Comparison of ENCODE assay signal across 9 cellular contexts in the genomic region with DNA sequence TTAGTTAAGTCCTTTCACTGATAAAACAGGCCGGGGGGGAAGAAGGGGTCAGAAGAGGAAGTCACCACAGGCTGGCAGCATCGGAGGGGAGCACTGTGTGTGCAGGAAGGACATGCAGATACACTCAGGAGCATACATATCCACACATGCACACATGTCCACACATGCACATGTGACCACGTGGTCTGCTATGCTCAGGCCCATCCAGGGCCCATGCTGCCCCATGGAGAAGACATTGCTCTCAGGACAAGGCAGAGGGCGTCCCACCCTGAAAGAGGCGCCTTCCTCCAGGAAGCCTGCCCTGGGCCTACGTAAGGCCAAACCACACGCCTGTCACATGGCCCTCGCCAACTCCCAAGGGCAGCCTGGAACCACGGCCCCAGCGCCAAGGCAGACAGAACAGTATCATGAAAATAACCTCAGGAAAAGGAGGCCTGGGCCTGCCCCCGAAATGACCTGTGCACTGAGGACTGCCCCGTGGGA. TPM values are rescaled to one million over a fixed set of nuclear protein-coding genes. Genes with fewer than 3 reads are reported as not detected.
DNase-seq lines count a peak whose midpoint lies in the region; ATAC-seq and TF ChIP-seq lines count a peak whose summit lies in the region.
"Had no signal": no experiment of that assay in that cellular context is flagged by ENCODE, and none has a peak within 500 bp of the region (broad histone marks: within the 10 kb centered on the region; RNA-seq: fewer than 3 reads in every experiment).

No MANE protein-coding gene starts in this region.

- H3K4me1 ChIP-seq in thoracic aorta (ENCODE audit: control insufficient read depth in 1 of 2, low read depth in 2 of 2): peaks cover 74 to 100% of the 10 kb centered on the region in 2 donors

- peaks cover 79% of the 10 kb centered on the region for H3K36me3 Mint-ChIP-seq in activated naive CD8-positive, alpha-beta T cell treated with anti-CD3 and anti-CD28 coated beads, Interleukin-2, amount 50 U/mL, for 24 hours (ENCODE audit: low read depth)

- H3K27me3 ChIP-seq in layer of hippocampus (ENCODE audit: control insufficient read depth, insufficient read depth, low read length) (no peaks in the 10 kb centered on the region), thoracic aorta (replicated peaks; ENCODE audit: insufficient read depth) (no peaks in the 10 kb centered on the region)

- no peaks in the 10 kb centered on the region for H3K27me3 Mint-ChIP-seq in activated naive CD8-positive, alpha-beta T cell treated with anti-CD3 and anti-CD28 coated beads, Interleukin-2, amount 50 U/mL, for 24 hours

- peak; percentile 24 for DNase-seq in activated CD4-positive, alpha-beta T cell treated with anti-CD3 and anti-CD28 coated beads for 48 hours
- no peak for DNase-seq in activated CD4-positive, alpha-beta T cell treated with anti-CD3 and anti-CD28 coated beads, Interleukin-2, amount 50 U/mL, for 4 hours
- DNase-seq in activated naive CD8-positive, alpha-beta T cell treated with anti-CD3 and anti-CD28 coated beads, Interleukin-2, amount 50 U/mL, for 24 hours: peak; percentile 46
- no peak for DNase-seq in thoracic aorta (ENCODE audit: low spot score)
- DNase-seq: stimulated activated CD4-positive, alpha-beta T cell treated with anti-CD3 and anti-CD28 coated beads, Interleukin-4, amount 100 ng/mL, for 4 hours had no signal

- H3K4me1 Mint-ChIP-seq in activated naive CD8-positive, alpha-beta T cell treated with anti-CD3 and anti-CD28 coated beads, Interleukin-2, amount 50 U/mL, for 24 hours: peaks cover 99% of the 10 kb centered on the region

- no peak for ATAC-seq in activated naive CD8-positive, alpha-beta T cell treated with anti-CD3 and anti-CD28 coated beads, Interleukin-2, amount 50 U/mL, for 24 hours
- ATAC-seq in thoracic aorta (ENCODE audit: insufficient number of reproducible peaks, low FRiP score, low read depth) (no peak), HG02970 (IDR thresholded peaks at IDR 0.05; ENCODE audit: low FRiP score, unreplicated experiment) (no peak), HG03139 (IDR thresholded peaks at IDR 0.05; ENCODE audit: unreplicated experiment) (no peak), HG03432 (IDR thresholded peaks at IDR 0.05; ENCODE audit: unreplicated experiment) (no peak)

- H3K4me3 Mint-ChIP-seq in activated naive CD8-positive, alpha-beta T cell treated with anti-CD3 and anti-CD28 coated beads, Interleukin-2, amount 50 U/mL, for 24 hours: peak overlapping the region; percentile 60

- peak overlapping the region; percentile 44 for H3K27ac ChIP-seq in layer of hippocampus (ENCODE audit: low read depth, low read length)
- peak overlapping the region; percentile 84 to 90 for H3K27ac ChIP-seq in thoracic aorta

- H3K36me3 ChIP-seq in thoracic aorta: peaks cover 45% of the 10 kb centered on the region

- no peaks in the 10 kb centered on the region for H3K9me3 ChIP-seq in thoracic aorta

- H3K4me3 ChIP-seq in thoracic aorta: no peak overlapping the region

- no peaks in the 10 kb centered on the region for H3K9me3 Mint-ChIP-seq in activated naive CD8-positive, alpha-beta T cell treated with anti-CD3 and anti-CD28 coated beads, Interleukin-2, amount 50 U/mL, for 24 hours

- H3K27ac Mint-ChIP-seq in activated naive CD8-positive, alpha-beta T cell treated with anti-CD3 and anti-CD28 coated beads, Interleukin-2, amount 50 U/mL, for 24 hours: peak overlapping the region; percentile 95

- no peak for TF ChIP-seq CTCF in thoracic aorta (IDR thresholded peaks at IDR 0.05)

RNA-seq across cellular contexts. Expression of a gene that starts 15.8 kb away (rescaled TPM):
- total RNA-seq in thoracic aorta: 100 to 1,000 TPM; 263 to 408 TPM

Comparison
In these comparisons a context has a peak if more than half of its experiments do, and no peak if none do; other contexts are left out.
1. DNase-seq: peak in activated CD4-positive, alpha-beta T cell treated with anti-CD3 and anti-CD28 coated beads for 48 hours (single experiment) and activated naive CD8-positive, alpha-beta T cell treated with anti-CD3 and anti-CD28 coated beads, Interleukin-2, amount 50 U/mL, for 24 hours (single experiment); none in activated CD4-positive, alpha-beta T cell treated with anti-CD3 and anti-CD28 coated beads, Interleukin-2, amount 50 U/mL, for 4 hours (0 of 2) and thoracic aorta (single experiment).